Comparison of ENCODE assay signal across 21 cellular contexts in the genomic region with DNA sequence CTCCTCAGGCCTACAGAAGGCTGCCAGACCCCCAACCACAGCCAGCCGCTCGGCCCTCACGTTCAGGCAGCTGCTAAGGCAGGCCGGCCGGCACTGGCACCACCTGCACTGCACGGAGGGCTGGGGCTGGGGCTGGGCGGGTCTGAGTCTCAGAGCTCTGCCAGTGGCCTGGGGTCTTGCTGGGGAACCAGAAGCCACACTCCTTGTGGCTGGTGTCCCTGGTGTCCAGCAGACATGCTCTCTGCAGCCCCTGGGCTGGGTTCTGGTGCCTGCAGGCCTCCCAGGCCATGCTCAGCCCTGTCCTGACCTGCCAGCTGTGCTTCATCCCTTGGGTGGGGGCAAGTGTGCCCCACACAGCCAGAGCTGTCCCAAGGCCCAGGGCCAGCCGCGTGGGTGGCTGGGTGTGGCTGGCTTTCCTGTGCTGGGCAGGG. TPM values are rescaled to one million over a fixed set of nuclear protein-coding genes. Genes with fewer than 3 reads are reported as not detected.
DNase-seq lines count a peak whose midpoint lies in the region; ATAC-seq and TF ChIP-seq lines count a peak whose summit lies in the region.
"Had no signal": no experiment of that assay in that cellular context is flagged by ENCODE, and none has a peak within 500 bp of the region (broad histone marks: within the 10 kb centered on the region; RNA-seq: fewer than 3 reads in every experiment).

No MANE protein-coding gene starts in this region.

- peaks cover 17% of the 10 kb centered on the region for H4K20me1 ChIP-seq in SK-N-SH (ENCODE audit: insufficient read depth)

- no peak overlapping the region for H3K4me2 ChIP-seq in SK-N-SH

- H2AFZ ChIP-seq in SK-N-SH (ENCODE audit: low read depth) = no peak overlapping the region

- no peak overlapping the region for H3K27ac Mint-ChIP-seq in chondrocyte (ENCODE audit: unreplicated experiment)
- H3K27ac Mint-ChIP-seq: activated naive CD8-positive, alpha-beta T cell treated with anti-CD3 and anti-CD28 coated beads for 36 hours had no signal

- POLR2A ChIA-PET in SK-N-SH (lab: Yijun Ruan, JAX) = interaction anchor here (0.9 to 1.9 kb wide), 7 partner anchors 39 to 126 kb away, joined by 3 to 14 read pairs (median 3); partner anchors contain the start of gene BAHCC1

- H3K36me3 Mint-ChIP-seq in chondrocyte (ENCODE audit: low read depth) = no peaks in the 10 kb centered on the region
- H3K36me3 Mint-ChIP-seq: activated naive CD8-positive, alpha-beta T cell treated with anti-CD3 and anti-CD28 coated beads for 36 hours; brain had no signal

- peak overlapping the region in 1 of 2 experiments; percentile 71; a peak in 2 of 4 replicates for H3K27ac ChIP-seq in SK-N-SH (ENCODE audit: low read depth in 2 of 2, low read length in 1 of 2)
- H3K27ac ChIP-seq in SJCRH30 = peak overlapping the region; percentile 81
- peak overlapping the region; percentile 73 for H3K27ac ChIP-seq in mesodermal cell (ENCODE audit: low read depth, low read length, severe bottlenecking)
- H3K27ac ChIP-seq in upper lobe of left lung = peak overlapping the region in 3 of 4 donors; percentile 78 to 80 (median 80)
- H3K27ac ChIP-seq: pancreas, right lobe of liver had no signal

- H3K36me3 ChIP-seq in SK-N-SH (replicated peaks in 1 of 2; ENCODE audit: control insufficient read depth in 1 of 2, insufficient read depth in 2 of 2, low read length in 1 of 2) (no peaks in the 10 kb centered on the region), SJCRH30 (no peaks in the 10 kb centered on the region), mesodermal cell (ENCODE audit: control insufficient read depth, insufficient read depth, low read length) (no peaks in the 10 kb centered on the region), upper lobe of left lung (peaks cover 0 to 6% (median 3%) of the 10 kb centered on the region in 4 donors)
- H3K36me3 ChIP-seq: pancreas, right lobe of liver had no signal

- TF ChIP-seq CTCF in SK-N-SH (IDR thresholded peaks at IDR 0.05) (no peak), upper lobe of left lung (IDR thresholded peaks at IDR 0.05) (no peak), chondrocyte (IDR thresholded peaks at IDR 0.05) (no peak)

- TF ChIP-seq POLR2A in upper lobe of left lung (IDR thresholded peaks at IDR 0.05) = no peak

- H3K27me3 ChIP-seq in SK-N-SH (ENCODE audit: insufficient read depth) = no peaks in the 10 kb centered on the region
- no peaks in the 10 kb centered on the region for H3K27me3 ChIP-seq in SJCRH30
- H3K27me3 ChIP-seq in upper lobe of left lung = no peaks in the 10 kb centered on the region
- H3K27me3 ChIP-seq: pancreas, right lobe of liver had no signal

- H3K4me3 ChIP-seq in SK-N-SH (ENCODE audit: low read depth in 2 of 2, low read length in 1 of 2) (no peak overlapping the region), SJCRH30 (no peak overlapping the region), mesodermal cell (ENCODE audit: extremely low read depth, insufficient read depth, low read length, poor library complexity, severe bottlenecking) (no peak overlapping the region), upper lobe of left lung (no peak overlapping the region)
- H3K4me3 ChIP-seq: coronary artery, pancreas, right lobe of liver had no signal

- H3K4me1 ChIP-seq in SK-N-SH (ENCODE audit: control insufficient read depth in 1 of 2, insufficient read depth in 2 of 2, low read depth in 1 of 2, low read length in 1 of 2) (peaks cover 0 to 43% of the 10 kb centered on the region in 2 experiments; a peak in 1 of 4 replicates), SJCRH30 (peaks cover 58% of the 10 kb centered on the region), mesodermal cell (ENCODE audit: control insufficient read depth, insufficient read depth, low read length, poor library complexity, severe bottlenecking) (peaks cover 3% of the 10 kb centered on the region), upper lobe of left lung (peaks cover 8 to 28% (median 12%) of the 10 kb centered on the region in 4 donors)

- DNase-seq in SK-N-SH (peak; percentile 81), SJCRH30 (peak in 1 of 2 experiments; percentile 46), upper lobe of left lung (peak in 1 of 2 donors; percentile 82), AML-193 (lab: John Stamatoyannopoulos, UW) (no peak), chondrocyte (ENCODE audit: low spot score) (no peak)
- DNase-seq: activated CD4-positive, alpha-beta T cell treated with anti-CD3 and anti-CD28 coated beads for 48 hours; activated naive CD8-positive, alpha-beta T cell treated with anti-CD3 and anti-CD28 coated beads for 36 hours; Calu3; NCI-H1436; NCI-H2171 treated with DMSO at 0.1 percent for 48 hours; NCI-H526; pancreas; right lobe of liver; stimulated activated CD4-positive, alpha-beta T cell treated with anti-CD3 and anti-CD28 coated beads, Interleukin-1b, Interleukin-23, amount 100 ng/mL, for 48 hours; stimulated activated naive CD4-positive, alpha-beta T cell; trophoblast cell had no signal

- H3K4me1 Mint-ChIP-seq in chondrocyte (ENCODE audit: low read depth) = peaks cover 24% of the 10 kb centered on the region

- peak in 1 of 2 experiments; percentile 67; a peak in 2 of 4 replicates for TF ChIP-seq EP300 in SK-N-SH (IDR thresholded peaks at IDR 0.05; ENCODE audit: borderline replicate concordance in 1 of 2, low read depth in 1 of 2, low read length in 1 of 2)
- TF ChIP-seq EP300 in upper lobe of left lung (IDR thresholded peaks at IDR 0.05) = no peak

- H3K9ac ChIP-seq in SK-N-SH = no peak overlapping the region

- no peaks in the 10 kb centered on the region for H3K9me3 ChIP-seq in SK-N-SH
- no peaks in the 10 kb centered on the region for H3K9me3 ChIP-seq in SJCRH30 (replicated peaks)
- no peaks in the 10 kb centered on the region for H3K9me3 ChIP-seq in mesodermal cell (ENCODE audit: control insufficient read depth, low read length)
- no peaks in the 10 kb centered on the region for H3K9me3 ChIP-seq in upper lobe of left lung
- H3K9me3 ChIP-seq: pancreas, right lobe of liver had no signal

- H3K9me2 ChIP-seq in SK-N-SH = no peaks in the 10 kb centered on the region

- TF ChIP-seq RAD21 in SK-N-SH (IDR thresholded peaks at IDR 0.05; ENCODE audit: low read length) = no peak

- no peaks in the 10 kb centered on the region for H3K27me3 Mint-ChIP-seq in chondrocyte (ENCODE audit: low read depth)
- H3K27me3 Mint-ChIP-seq: brain had no signal

- ATAC-seq in SK-N-SH treated with all-trans-retinoic acid at 6 μM for 48 hours (no peak), upper lobe of left lung (ENCODE audit: low FRiP score in 2 of 2) (no peak), HG03354 (IDR thresholded peaks at IDR 0.05; ENCODE audit: poor library complexity, severe bottlenecking, unreplicated experiment) (no peak)
- ATAC-seq: pancreas had no signal

- H3K4me3 Mint-ChIP-seq in chondrocyte (ENCODE audit: unreplicated experiment) = no peak overlapping the region
- H3K4me3 Mint-ChIP-seq: activated naive CD8-positive, alpha-beta T cell treated with anti-CD3 and anti-CD28 coated beads for 36 hours had no signal

- no peaks in the 10 kb centered on the region for H3K9me3 Mint-ChIP-seq in chondrocyte (ENCODE audit: low read depth)
- H3K9me3 Mint-ChIP-seq: activated naive CD8-positive, alpha-beta T cell treated with anti-CD3 and anti-CD28 coated beads for 36 hours; brain had no signal

- no peaks in the 10 kb centered on the region for H3K79me2 ChIP-seq in SK-N-SH (ENCODE audit: insufficient read depth)

- CTCF ChIA-PET in SK-N-SH (lab: Yijun Ruan, JAX) = interaction anchor here (0.7 to 6.5 kb wide), 13 partner anchors 7 to 179 kb away, joined by 3 to 73 read pairs (median 5); no protein-coding TSS in a partner anchor

- no peaks in the 10 kb centered on the region for H3F3A ChIP-seq in SK-N-SH (replicated peaks; ENCODE audit: insufficient read depth)

- 100% methylated on average over 5 of the region's 9 CpGs for WGBS in SK-N-SH (ENCODE audit: low lambda C conversion rate)
- WGBS in mesodermal cell (ENCODE audit: insufficient coverage in 2 of 2), 2 experiments = 85 to 92% methylated on average over 7 to 8 of the region's 9 CpGs
- 50 to 84% methylated on average over 2 to 8 of the region's 9 CpGs for WGBS in upper lobe of left lung, 2 donors

TF ChIP-seq in SK-N-SH, 30 proteins besides CTCF, POLR2A, EP300 and RAD21:
- TF ChIP-seq FOXJ3 (CRISPR knock-in tag; IDR thresholded peaks at IDR 0.05) = peak; percentile 77; the same call in 1 of the 2 replicates
- TF ChIP-seq SMC3 (IDR thresholded peaks at IDR 0.05; ENCODE audit: low read depth, low read length) = no peak
- TF ChIP-seq MXI1 (IDR thresholded peaks at IDR 0.05; ENCODE audit: low read depth, low read length) = peak; percentile 79; the same call in 1 of the 2 replicates
- peak; percentile 72 for TF ChIP-seq RCOR1 (IDR thresholded peaks at IDR 0.05; ENCODE audit: low read length)

TF ChIP-seq in SK-N-SH treated with all-trans-retinoic acid at 6 μM for 48 hours, 23 proteins besides CTCF, POLR2A, EP300 and RAD21:
- TF ChIP-seq ZC3H10 (CRISPR knock-in tag; IDR thresholded peaks at IDR 0.05) (no peak), ESRRG (CRISPR knock-in tag; IDR thresholded peaks at IDR 0.05) (no peak), OSR1 (CRISPR knock-in tag; IDR thresholded peaks at IDR 0.05) (no peak), TCF4 (CRISPR knock-in tag; IDR thresholded peaks at IDR 0.05; ENCODE audit: borderline replicate concordance) (no peak), PATZ1 (CRISPR knock-in tag; IDR thresholded peaks at IDR 0.05; ENCODE audit: borderline replicate concordance) (no peak), ZNF70 (CRISPR knock-in tag; IDR thresholded peaks at IDR 0.05) (no peak)

RNA-seq across cellular contexts. Expression of gene BAHCC1, which starts 42.0 kb away (rescaled TPM):
- polyA plus RNA-seq in SK-N-SH (2012; rRNA removed) = 3.6 and 6.4 TPM in 2 replicates
- 1.4 and 4.3 TPM in 2 replicates for polyA plus RNA-seq in SK-N-SH (2012; cell fraction: cytosol; rRNA removed)
- polyA plus RNA-seq in SK-N-SH (2012; cell fraction: nucleus; rRNA removed) = 27.3 and 28.3 TPM in 2 replicates
- total RNA-seq in SJCRH30 (2014; rRNA removed; shearing (Covaris generic)) = 17.4 and 20.0 TPM in 2 replicates
- polyA plus RNA-seq in mesodermal cell (2013, experiment 1 of 2) = 29.9 TPM
- 21.6 TPM for polyA plus RNA-seq in mesodermal cell (2013, experiment 2 of 2)
- 10 to 100 TPM in 5 of 6 donors, 1 to 10 TPM in 1; 8.2 to 81.7 (median 21.0) TPM for total RNA-seq in upper lobe of left lung
- 20.6 to 32.3 TPM (median 22.7 TPM) in 3 replicates for total RNA-seq in chondrocyte
